ENCODE assay signal across 6 cellular contexts in the genomic region with DNA sequence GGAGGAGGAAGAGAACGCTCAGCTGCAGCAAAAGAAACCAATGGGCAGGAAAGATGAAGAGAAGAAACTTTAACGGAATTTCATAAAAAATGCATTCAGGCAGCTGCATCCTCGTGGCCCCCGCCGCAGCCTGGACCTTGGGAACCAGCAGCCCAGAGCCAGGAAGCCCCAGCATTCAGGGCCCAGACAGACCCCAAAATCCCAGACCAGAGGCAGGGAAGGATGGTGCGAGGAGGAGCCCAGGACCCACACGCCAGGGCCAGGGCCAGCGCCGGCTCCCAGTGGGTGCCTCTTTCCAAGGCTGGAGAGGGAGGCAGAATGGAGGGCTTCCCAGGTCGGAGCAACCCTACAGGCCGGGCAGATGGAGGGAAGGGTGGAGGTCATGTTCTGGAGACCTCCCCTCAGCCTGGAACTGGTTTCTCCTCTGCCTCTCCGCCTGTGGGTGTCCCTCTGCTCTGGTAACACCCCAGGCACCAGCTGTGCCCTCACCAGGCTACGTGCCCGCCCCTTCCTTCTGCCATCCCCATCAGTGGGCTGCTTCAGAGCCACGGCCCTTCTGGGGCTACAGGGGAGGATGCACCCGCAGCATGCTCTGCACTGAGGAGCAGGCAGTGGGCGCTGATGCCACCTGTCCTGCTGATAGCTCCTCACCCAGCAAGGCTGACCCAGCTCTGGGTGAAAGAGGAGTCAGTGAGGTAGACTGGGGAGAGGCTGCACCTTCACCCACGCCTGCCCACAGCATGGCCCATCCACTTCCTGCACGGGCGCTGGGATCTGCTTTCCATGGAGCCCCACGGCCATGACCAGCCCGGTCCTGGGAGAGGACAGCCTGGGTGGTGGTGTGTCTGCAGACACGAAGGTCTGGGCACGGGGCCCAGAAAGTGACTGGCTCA. TPM values are rescaled to one million over a fixed set of nuclear protein-coding genes. Genes with fewer than 3 reads are reported as not detected.
DNase-seq lines count a peak whose midpoint lies in the region; ATAC-seq and TF ChIP-seq lines count a peak whose summit lies in the region.

No MANE protein-coding gene starts in this region.

- peak overlapping the region; percentile 96 for H3K27ac Mint-ChIP-seq in dendritic cell treated with granulocyte-macrophage colony-stimulating factor and Interleukin-4, amounts not matched to agents 40 ng/mL and 50 ng/mL, for 4 days

- H3K4me3 Mint-ChIP-seq in dendritic cell treated with granulocyte-macrophage colony-stimulating factor and Interleukin-4, amounts not matched to agents 40 ng/mL and 50 ng/mL, for 4 days = peak overlapping the region; percentile 81

- no TSS peak for BruUV-seq in A673 (replicated peaks; lab: Mats Ljungman, UMichigan)

- H3K27ac ChIP-seq in A673 (ENCODE audit: low read depth, low read length, poor library complexity, severe bottlenecking) = peak overlapping the region; percentile 83

- H3K4me3 ChIP-seq in A673 (ENCODE audit: low read depth, low read length, poor library complexity, severe bottlenecking) (peak overlapping the region; percentile 100), LNCaP clone FGC (ENCODE audit: low read depth, low read length) (peak overlapping the region; percentile 92)

- no peaks in the 10 kb centered on the region for H3K9me3 Mint-ChIP-seq in dendritic cell treated with granulocyte-macrophage colony-stimulating factor and Interleukin-4, amounts not matched to agents 40 ng/mL and 50 ng/mL, for 4 days

- POLR2A ChIA-PET in A673 (lab: Charles Lee; ENCODE audit: low non-redundant PET) = no interaction called here

- TF ChIP-seq CTCF in A673 (conservative IDR thresholded peaks at IDR 0.05; ENCODE audit: low read depth, low read length) = no peak
- TF ChIP-seq CTCF in LNCaP clone FGC (IDR thresholded peaks at IDR 0.05; ENCODE audit: control insufficient read depth, extremely low read depth, insufficient read depth) = no peak

- peaks cover 4% of the 10 kb centered on the region for H3K36me3 ChIP-seq in A673 (ENCODE audit: insufficient read depth, low read length, poor library complexity, severe bottlenecking)

- no peaks in the 10 kb centered on the region for H3K27me3 Mint-ChIP-seq in dendritic cell treated with granulocyte-macrophage colony-stimulating factor and Interleukin-4, amounts not matched to agents 40 ng/mL and 50 ng/mL, for 4 days

- H3K4me1 Mint-ChIP-seq in dendritic cell treated with granulocyte-macrophage colony-stimulating factor and Interleukin-4, amounts not matched to agents 40 ng/mL and 50 ng/mL, for 4 days (ENCODE audit: low read depth) = peaks cover 66% of the 10 kb centered on the region

- H3K36me3 Mint-ChIP-seq in dendritic cell treated with granulocyte-macrophage colony-stimulating factor and Interleukin-4, amounts not matched to agents 40 ng/mL and 50 ng/mL, for 4 days (ENCODE audit: low read depth) = peaks cover 84% of the 10 kb centered on the region

- CTCF ChIA-PET in A673 (lab: Charles Lee) = interaction anchor here (1.3 to 2.3 kb wide), 4 partner anchors 11 to 311 kb away, joined by 4 to 16 read pairs (median 12); a partner anchor contains a TSS

- ATAC-seq in GM21381 (IDR thresholded peaks at IDR 0.05; ENCODE audit: unreplicated experiment) = no peak

- H3K9me3 ChIP-seq in A673 (ENCODE audit: low read depth, low read length, poor library complexity, severe bottlenecking) = no peaks in the 10 kb centered on the region

- H3K27me3 ChIP-seq in A673 (replicated peaks; ENCODE audit: insufficient read depth, low read depth, low read length, poor library complexity) = no peaks in the 10 kb centered on the region

- intact Hi-C loops in A673 (cut with micrococcal nuclease; ENCODE audit: unreplicated experiment) = no loop called here
- intact Hi-C loops in dendritic cell treated with granulocyte-macrophage colony-stimulating factor and Interleukin-4, amounts not matched to agents 40 ng/mL and 50 ng/mL, for 4 days (cut with micrococcal nuclease) = loop anchor here (5.0 kb wide), 1 partner anchor 140 kb away; no protein-coding TSS in a partner anchor
- intact Hi-C loops in posterior cingulate gyrus (cut with DNase I) = loop anchor here (2.0 to 5.0 kb wide), 3 partner anchors 17 to 135 kb away; a partner anchor contains a TSS

- no peak for DNase-seq in A673 (ENCODE audit: low spot score)
- no peak for DNase-seq in LNCaP clone FGC (ENCODE audit: low read depth)
- peak in 8 of 10 donors; percentile 32 to 89 (median 50) for DNase-seq in posterior cingulate gyrus
- no peak for DNase-seq in NCI-H1105 treated with DMSO at 0.1 percent for 48 hours (lab: John Stamatoyannopoulos, UW)

- H3K4me1 ChIP-seq in A673 (ENCODE audit: insufficient read depth, low read length, poor library complexity, severe bottlenecking) = peaks cover 9% of the 10 kb centered on the region

RNA-seq across cellular contexts. Expression of a gene that starts 1.2 kb away (rescaled TPM):
- 14.7 and 22.4 TPM in 2 replicates for total RNA-seq in A673 (2021)

RNA-seq across cellular contexts. Expression of a gene that starts 10.5 kb away (rescaled TPM):
- 103 and 105 TPM in 2 replicates for total RNA-seq in A673 (2021)

RNA-seq across cellular contexts. Expression of a gene that starts 10.8 kb away (rescaled TPM):
- 52.7 and 55.8 TPM in 2 replicates for total RNA-seq in A673 (2021)

RNA-seq across cellular contexts. Expression of a gene that starts 17.0 kb away (rescaled TPM):
- total RNA-seq in A673 (2021) = 40.0 and 45.0 TPM in 2 replicates

Comparison
In these comparisons a context has a peak if more than half of its experiments do, and no peak if none do; other contexts are left out.
1. DNase-seq: peak in posterior cingulate gyrus (8 of 10); none in A673 (single experiment), LNCaP clone FGC (single experiment) and NCI-H1105 treated with DMSO at 0.1 percent for 48 hours (single experiment).